Comparison of ENCODE assay signal across 1 cellular context in the genomic region with DNA sequence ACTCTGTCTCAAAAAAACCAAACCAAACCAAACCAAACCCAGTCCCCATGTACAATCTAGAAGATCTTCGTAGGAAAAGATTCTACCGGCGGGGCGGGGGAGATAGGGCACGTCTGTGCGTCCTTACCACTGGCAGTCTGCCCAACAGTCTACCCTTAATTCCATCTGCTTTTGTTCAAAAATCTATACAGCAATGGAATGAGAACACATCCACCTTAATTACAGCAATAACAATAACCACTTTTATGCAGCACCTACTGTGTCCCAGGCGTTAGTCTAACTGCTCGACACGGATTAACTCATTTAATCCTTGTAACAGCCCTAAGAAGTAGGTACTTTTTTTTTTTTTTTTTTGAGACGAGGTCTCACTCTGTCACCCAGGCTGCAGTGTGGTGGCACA.
TF ChIP-seq lines count a peak whose summit lies in the region.

No MANE protein-coding gene starts in this region.

TF ChIP-seq in GM23338, 12 proteins besides CTCF, POLR2A, EP300 and RAD21:
- TF ChIP-seq, protein P1, sequence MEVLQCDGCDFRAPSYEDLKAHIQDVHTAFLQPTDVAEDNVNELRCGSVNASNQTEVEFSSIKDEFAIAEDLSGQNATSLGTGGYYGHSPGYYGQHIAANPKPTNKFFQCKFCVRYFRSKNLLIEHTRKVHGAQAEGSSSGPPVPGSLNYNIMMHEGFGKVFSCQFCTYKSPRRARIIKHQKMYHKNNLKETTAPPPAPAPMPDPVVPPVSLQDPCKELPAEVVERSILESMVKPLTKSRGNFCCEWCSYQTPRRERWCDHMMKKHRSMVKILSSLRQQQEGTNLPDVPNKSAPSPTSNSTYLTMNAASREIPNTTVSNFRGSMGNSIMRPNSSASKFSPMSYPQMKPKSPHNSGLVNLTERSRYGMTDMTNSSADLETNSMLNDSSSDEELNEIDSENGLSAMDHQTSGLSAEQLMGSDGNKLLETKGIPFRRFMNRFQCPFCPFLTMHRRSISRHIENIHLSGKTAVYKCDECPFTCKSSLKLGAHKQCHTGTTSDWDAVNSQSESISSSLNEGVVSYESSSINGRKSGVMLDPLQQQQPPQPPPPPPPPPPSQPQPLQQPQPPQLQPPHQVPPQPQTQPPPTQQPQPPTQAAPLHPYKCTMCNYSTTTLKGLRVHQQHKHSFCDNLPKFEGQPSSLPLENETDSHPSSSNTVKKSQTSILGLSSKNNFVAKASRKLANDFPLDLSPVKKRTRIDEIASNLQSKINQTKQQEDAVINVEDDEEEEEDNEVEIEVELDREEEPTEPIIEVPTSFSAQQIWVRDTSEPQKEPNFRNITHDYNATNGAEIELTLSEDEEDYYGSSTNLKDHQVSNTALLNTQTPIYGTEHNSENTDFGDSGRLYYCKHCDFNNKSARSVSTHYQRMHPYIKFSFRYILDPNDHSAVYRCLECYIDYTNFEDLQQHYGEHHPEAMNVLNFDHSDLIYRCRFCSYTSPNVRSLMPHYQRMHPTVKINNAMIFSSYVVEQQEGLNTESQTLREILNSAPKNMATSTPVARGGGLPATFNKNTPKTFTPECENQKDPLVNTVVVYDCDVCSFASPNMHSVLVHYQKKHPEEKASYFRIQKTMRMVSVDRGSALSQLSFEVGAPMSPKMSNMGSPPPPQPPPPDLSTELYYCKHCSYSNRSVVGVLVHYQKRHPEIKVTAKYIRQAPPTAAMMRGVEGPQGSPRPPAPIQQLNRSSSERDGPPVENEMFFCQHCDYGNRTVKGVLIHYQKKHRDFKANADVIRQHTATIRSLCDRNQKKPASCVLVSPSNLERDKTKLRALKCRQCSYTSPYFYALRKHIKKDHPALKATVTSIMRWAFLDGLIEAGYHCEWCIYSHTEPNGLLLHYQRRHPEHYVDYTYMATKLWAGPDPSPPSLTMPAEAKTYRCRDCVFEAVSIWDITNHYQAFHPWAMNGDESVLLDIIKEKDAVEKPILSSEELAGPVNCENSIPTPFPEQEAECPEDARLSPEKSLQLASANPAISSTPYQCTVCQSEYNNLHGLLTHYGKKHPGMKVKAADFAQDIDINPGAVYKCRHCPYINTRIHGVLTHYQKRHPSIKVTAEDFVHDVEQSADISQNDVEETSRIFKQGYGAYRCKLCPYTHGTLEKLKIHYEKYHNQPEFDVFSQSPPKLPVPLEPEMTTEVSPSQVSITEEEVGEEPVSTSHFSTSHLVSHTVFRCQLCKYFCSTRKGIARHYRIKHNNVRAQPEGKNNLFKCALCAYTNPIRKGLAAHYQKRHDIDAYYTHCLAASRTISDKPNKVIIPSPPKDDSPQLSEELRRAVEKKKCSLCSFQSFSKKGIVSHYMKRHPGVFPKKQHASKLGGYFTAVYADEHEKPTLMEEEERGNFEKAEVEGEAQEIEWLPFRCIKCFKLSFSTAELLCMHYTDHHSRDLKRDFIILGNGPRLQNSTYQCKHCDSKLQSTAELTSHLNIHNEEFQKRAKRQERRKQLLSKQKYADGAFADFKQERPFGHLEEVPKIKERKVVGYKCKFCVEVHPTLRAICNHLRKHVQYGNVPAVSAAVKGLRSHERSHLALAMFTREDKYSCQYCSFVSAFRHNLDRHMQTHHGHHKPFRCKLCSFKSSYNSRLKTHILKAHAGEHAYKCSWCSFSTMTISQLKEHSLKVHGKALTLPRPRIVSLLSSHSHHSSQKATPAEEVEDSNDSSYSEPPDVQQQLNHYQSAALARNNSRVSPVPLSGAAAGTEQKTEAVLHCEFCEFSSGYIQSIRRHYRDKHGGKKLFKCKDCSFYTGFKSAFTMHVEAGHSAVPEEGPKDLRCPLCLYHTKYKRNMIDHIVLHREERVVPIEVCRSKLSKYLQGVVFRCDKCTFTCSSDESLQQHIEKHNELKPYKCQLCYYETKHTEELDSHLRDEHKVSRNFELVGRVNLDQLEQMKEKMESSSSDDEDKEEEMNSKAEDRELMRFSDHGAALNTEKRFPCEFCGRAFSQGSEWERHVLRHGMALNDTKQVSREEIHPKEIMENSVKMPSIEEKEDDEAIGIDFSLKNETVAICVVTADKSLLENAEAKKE (CRISPR knock-in tag; IDR thresholded peaks at IDR 0.05), result no peak
